ENCODE assay signal across 1 cellular context in the genomic region with DNA sequence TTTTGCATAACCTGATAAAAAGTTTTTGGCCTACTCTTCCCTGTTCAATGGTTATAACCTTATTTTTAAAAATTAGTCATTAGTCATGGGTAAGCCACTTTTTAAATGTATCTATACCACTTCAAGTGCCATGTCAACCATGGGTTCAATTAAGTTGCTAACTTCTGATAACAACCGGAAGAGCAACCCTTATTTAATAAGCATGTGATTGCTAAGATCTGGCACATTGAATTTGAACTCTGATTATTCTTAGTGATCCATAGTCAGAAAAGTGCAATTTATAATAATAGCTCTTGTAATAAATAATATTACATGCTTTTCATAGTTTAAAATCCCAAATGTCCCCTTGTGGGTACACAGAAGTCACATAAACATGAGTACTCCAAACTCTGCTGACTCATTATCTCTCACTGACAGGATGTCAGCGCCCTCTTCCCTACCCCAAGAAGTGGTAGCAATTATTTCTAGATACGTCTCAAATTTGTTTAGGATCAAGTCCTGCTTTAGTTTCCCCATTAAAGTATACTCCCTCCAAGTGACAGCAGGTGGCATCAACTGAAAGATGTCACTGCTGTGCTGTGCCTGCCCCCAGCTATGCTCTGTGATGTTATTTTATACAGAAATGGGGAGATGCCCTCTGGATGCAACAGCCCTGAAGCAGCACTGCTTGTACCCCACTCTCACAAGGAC.
TF ChIP-seq lines count a peak whose summit lies in the region.

No MANE protein-coding gene starts in this region.

TF ChIP-seq in GM12878, 131 proteins besides CTCF, POLR2A, EP300 and RAD21:
- TF ChIP-seq SMC3 (IDR thresholded peaks at IDR 0.05; ENCODE audit: borderline replicate concordance, low read length) (peak; percentile 69; the same call in 1 of the 2 replicates), SP1 (IDR thresholded peaks at IDR 0.05; ENCODE audit: low read depth, low read length) (no peak), ZNF217 (IDR thresholded peaks at IDR 0.05) (no peak)
- TF ChIP-seq, protein P1, sequence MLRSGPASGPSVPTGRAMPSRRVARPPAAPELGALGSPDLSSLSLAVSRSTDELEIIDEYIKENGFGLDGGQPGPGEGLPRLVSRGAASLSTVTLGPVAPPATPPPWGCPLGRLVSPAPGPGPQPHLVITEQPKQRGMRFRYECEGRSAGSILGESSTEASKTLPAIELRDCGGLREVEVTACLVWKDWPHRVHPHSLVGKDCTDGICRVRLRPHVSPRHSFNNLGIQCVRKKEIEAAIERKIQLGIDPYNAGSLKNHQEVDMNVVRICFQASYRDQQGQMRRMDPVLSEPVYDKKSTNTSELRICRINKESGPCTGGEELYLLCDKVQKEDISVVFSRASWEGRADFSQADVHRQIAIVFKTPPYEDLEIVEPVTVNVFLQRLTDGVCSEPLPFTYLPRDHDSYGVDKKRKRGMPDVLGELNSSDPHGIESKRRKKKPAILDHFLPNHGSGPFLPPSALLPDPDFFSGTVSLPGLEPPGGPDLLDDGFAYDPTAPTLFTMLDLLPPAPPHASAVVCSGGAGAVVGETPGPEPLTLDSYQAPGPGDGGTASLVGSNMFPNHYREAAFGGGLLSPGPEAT (IDR thresholded peaks at IDR 0.05; ENCODE audit: low read depth), result no peak
- TF ChIP-seq, protein P2, sequence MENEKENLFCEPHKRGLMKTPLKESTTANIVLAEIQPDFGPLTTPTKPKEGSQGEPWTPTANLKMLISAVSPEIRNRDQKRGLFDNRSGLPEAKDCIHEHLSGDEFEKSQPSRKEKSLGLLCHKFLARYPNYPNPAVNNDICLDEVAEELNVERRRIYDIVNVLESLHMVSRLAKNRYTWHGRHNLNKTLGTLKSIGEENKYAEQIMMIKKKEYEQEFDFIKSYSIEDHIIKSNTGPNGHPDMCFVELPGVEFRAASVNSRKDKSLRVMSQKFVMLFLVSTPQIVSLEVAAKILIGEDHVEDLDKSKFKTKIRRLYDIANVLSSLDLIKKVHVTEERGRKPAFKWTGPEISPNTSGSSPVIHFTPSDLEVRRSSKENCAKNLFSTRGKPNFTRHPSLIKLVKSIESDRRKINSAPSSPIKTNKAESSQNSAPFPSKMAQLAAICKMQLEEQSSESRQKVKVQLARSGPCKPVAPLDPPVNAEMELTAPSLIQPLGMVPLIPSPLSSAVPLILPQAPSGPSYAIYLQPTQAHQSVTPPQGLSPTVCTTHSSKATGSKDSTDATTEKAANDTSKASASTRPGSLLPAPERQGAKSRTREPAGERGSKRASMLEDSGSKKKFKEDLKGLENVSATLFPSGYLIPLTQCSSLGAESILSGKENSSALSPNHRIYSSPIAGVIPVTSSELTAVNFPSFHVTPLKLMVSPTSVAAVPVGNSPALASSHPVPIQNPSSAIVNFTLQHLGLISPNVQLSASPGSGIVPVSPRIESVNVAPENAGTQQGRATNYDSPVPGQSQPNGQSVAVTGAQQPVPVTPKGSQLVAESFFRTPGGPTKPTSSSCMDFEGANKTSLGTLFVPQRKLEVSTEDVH (IDR thresholded peaks at IDR 0.05; ENCODE audit: low read depth, partially characterized antibody), result no peak
